Comparison of ENCODE assay signal across 19 cellular contexts in the genomic region with DNA sequence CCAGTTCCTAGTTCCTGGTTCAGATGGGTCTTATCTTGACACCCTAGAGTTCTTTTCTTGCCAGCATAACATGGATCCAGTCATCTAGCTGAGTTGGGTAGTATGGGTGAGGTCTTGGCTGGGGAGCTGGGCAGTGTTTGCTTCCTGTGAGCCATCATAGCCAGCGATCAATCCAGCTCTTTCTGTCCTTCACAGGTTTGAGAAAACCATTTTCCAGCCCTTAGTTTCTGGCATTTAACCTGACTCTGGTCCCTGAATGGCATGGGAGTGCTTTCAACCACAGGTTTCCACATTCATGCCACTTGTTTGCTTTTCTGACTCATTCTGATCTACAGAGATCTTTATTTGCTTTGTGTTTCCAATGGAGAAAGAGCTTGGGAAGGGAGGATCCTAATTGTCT. TPM values are rescaled to one million over a fixed set of nuclear protein-coding genes. Genes with fewer than 3 reads are reported as not detected.
DNase-seq lines count a peak whose midpoint lies in the region; ATAC-seq and TF ChIP-seq lines count a peak whose summit lies in the region.
"Had no signal": no experiment of that assay in that cellular context is flagged by ENCODE, and none has a peak within 500 bp of the region (broad histone marks: within the 10 kb centered on the region; RNA-seq: fewer than 3 reads in every experiment).

No MANE protein-coding gene starts in this region.

- H3K36me3 ChIP-seq in skeletal muscle satellite cell (ENCODE audit: insufficient read depth, low read length) = no peaks in the 10 kb centered on the region
- no peaks in the 10 kb centered on the region for H3K36me3 ChIP-seq in MG63
- H3K36me3 ChIP-seq: tibial nerve had no signal

- no peak for ATAC-seq in GM19463 (IDR thresholded peaks at IDR 0.05; ENCODE audit: unreplicated experiment)
- ATAC-seq: activated T-cell treated with anti-CD3 and anti-CD28 coated beads, Interleukin-2, amount 50 U/mL, for 4 hours; GM23338; SK-N-SH treated with all-trans-retinoic acid at 6 μM for 48 hours had no signal

- H3K4me2 ChIP-seq in skeletal muscle satellite cell (ENCODE audit: low read length) = peak overlapping the region; percentile 46
- H3K4me2 ChIP-seq: GM23338 had no signal

- TF ChIP-seq CTCF in choroid plexus epithelial cell (conservative IDR thresholded peaks at IDR 0.05; ENCODE audit: low read depth, low read length) = no peak

- DNase-seq in NCI-H2196 (lab: John Stamatoyannopoulos, UW; ENCODE audit: unreplicated experiment) (peak; percentile 27), NCI-H2196 treated with DMSO at 0.1 percent for 48 hours (lab: John Stamatoyannopoulos, UW; ENCODE audit: unreplicated experiment) (no peak), NCI-H69 (lab: John Stamatoyannopoulos, UW) (peak; percentile 84), choroid plexus epithelial cell (ENCODE audit: low read depth) (peak; percentile 22), MG63 (no peak), T-helper 2 cell (no peak)
- DNase-seq: ACHN; activated CD4-positive, CD25-positive, alpha-beta regulatory T cell treated with anti-CD3 and anti-CD28 coated beads, Interleukin-2, amount 50 U/mL, for 72 hours; activated T-cell treated with anti-CD3 and anti-CD28 coated beads, Interleukin-2, amount 50 U/mL, for 4 hours; endodermal cell; MV-4-11; NCI-H526; occipital lobe had no signal

- H3K4me3 ChIP-seq in choroid plexus epithelial cell (ENCODE audit: low read depth, low read length) = no peak overlapping the region
- H3K4me3 ChIP-seq in skeletal muscle satellite cell (ENCODE audit: low read length) = no peak overlapping the region
- H3K4me3 ChIP-seq in MG63 = no peak overlapping the region
- H3K4me3 ChIP-seq: GM23338, lung, tibial nerve had no signal

- H3K27me3 ChIP-seq in skeletal muscle satellite cell (ENCODE audit: control insufficient read depth, insufficient read depth, low read length) = no peaks in the 10 kb centered on the region
- H3K27me3 ChIP-seq in MG63 = no peaks in the 10 kb centered on the region
- H3K27me3 ChIP-seq: tibial nerve had no signal

- H3K9me3 ChIP-seq in skeletal muscle satellite cell (replicated peaks; ENCODE audit: low read length) = no peaks in the 10 kb centered on the region
- no peaks in the 10 kb centered on the region for H3K9me3 ChIP-seq in MG63
- H3K9me3 ChIP-seq: tibial nerve had no signal

- H3K4me1 ChIP-seq in skeletal muscle satellite cell (ENCODE audit: control insufficient read depth, insufficient read depth, low read length) = peaks cover 20% of the 10 kb centered on the region
- H3K4me1 ChIP-seq: tibial nerve had no signal

- no peak overlapping the region for H3K9ac ChIP-seq in skeletal muscle satellite cell (ENCODE audit: low read depth, low read length)

RNA-seq across cellular contexts. Expression of gene SLC13A1, which starts 8.6 kb away (rescaled TPM):
- not detected in 2 replicates for total RNA-seq in skeletal muscle satellite cell (2012; rRNA removed)
- total RNA-seq in MG63 (2014; rRNA removed; shearing (Covaris generic); ENCODE audit: low replicate concordance) = not detected in 2 replicates
- total RNA-seq: activated T-cell treated with anti-CD3 and anti-CD28 coated beads, Interleukin-2, amount 50 U/mL, for 4 hours; endodermal cell; GM23338; lung; occipital lobe; tibial nerve had no signal

Comparison
In these comparisons a context has a peak if more than half of its experiments do, and no peak if none do; other contexts are left out.
1. DNase-seq: peak in NCI-H2196 (single experiment), NCI-H69 (single experiment) and choroid plexus epithelial cell (single experiment); none in NCI-H2196 treated with DMSO at 0.1 percent for 48 hours (single experiment), MG63 (single experiment) and T-helper 2 cell (0 of 5).